8 cellular contexts compared by ENCODE assay signal in genomic region chr2:38778686-38779082, GRCh38. TPM values are rescaled to one million over a fixed set of nuclear protein-coding genes. Genes with fewer than 3 reads are reported as not detected.
A peak's percentile ranks its signal among the peaks of the same experiment; 100 is the strongest.
DNase-seq lines count a peak whose midpoint lies in the region; ATAC-seq and TF ChIP-seq lines count a peak whose summit lies in the region.

No MANE protein-coding gene starts in this region.

- peak overlapping the region; percentile 73 for H3K27ac ChIP-seq in lower lobe of right lung
- H3K27ac ChIP-seq in upper lobe of left lung, result peak overlapping the region in 3 of 4 donors; percentile 54 to 71 (median 55)

- peaks cover 21% of the 10 kb centered on the region for H3K4me1 Mint-ChIP-seq in activated naive CD4-positive, alpha-beta T cell treated with anti-CD3 and anti-CD28 coated beads, Interleukin-2, amount 10 ng/mL, durations not matched to agents 7 days and 5 days
- H3K4me1 Mint-ChIP-seq in activated naive CD8-positive, alpha-beta T cell treated with anti-CD3 and anti-CD28 coated beads, Interleukin-2, amount 50 U/mL, for 24 hours, result peaks cover 17% of the 10 kb centered on the region

- no peak for TF ChIP-seq POLR2A in upper lobe of left lung (IDR thresholded peaks at IDR 0.05)

- TF ChIP-seq CTCF in lower lobe of right lung (IDR thresholded peaks at IDR 0.05), result no peak
- no peak for TF ChIP-seq CTCF in upper lobe of left lung (IDR thresholded peaks at IDR 0.05)

- H3K4me3 Mint-ChIP-seq in activated naive CD4-positive, alpha-beta T cell treated with anti-CD3 and anti-CD28 coated beads, Interleukin-2, amount 10 ng/mL, durations not matched to agents 7 days and 5 days, result peak overlapping the region; percentile 99
- peak overlapping the region; percentile 100 for H3K4me3 Mint-ChIP-seq in activated naive CD8-positive, alpha-beta T cell treated with anti-CD3 and anti-CD28 coated beads, Interleukin-2, amount 50 U/mL, for 24 hours

- H3K9me3 Mint-ChIP-seq in activated naive CD4-positive, alpha-beta T cell treated with anti-CD3 and anti-CD28 coated beads, Interleukin-2, amount 10 ng/mL, durations not matched to agents 7 days and 5 days, result no peaks in the 10 kb centered on the region
- no peaks in the 10 kb centered on the region for H3K9me3 Mint-ChIP-seq in activated naive CD8-positive, alpha-beta T cell treated with anti-CD3 and anti-CD28 coated beads, Interleukin-2, amount 50 U/mL, for 24 hours

- peaks cover 8% of the 10 kb centered on the region for H3K4me1 ChIP-seq in lower lobe of right lung
- H3K4me1 ChIP-seq in upper lobe of left lung, result peaks cover 0 to 13% (median 7%) of the 10 kb centered on the region in 4 donors

- peaks cover 32% of the 10 kb centered on the region for H3K27me3 Mint-ChIP-seq in activated naive CD4-positive, alpha-beta T cell treated with anti-CD3 and anti-CD28 coated beads, Interleukin-2, amount 10 ng/mL, durations not matched to agents 7 days and 5 days
- H3K27me3 Mint-ChIP-seq in activated naive CD8-positive, alpha-beta T cell treated with anti-CD3 and anti-CD28 coated beads, Interleukin-2, amount 50 U/mL, for 24 hours, result peaks cover 14% of the 10 kb centered on the region

- H3K36me3 Mint-ChIP-seq in activated naive CD4-positive, alpha-beta T cell treated with anti-CD3 and anti-CD28 coated beads, Interleukin-2, amount 10 ng/mL, durations not matched to agents 7 days and 5 days, result peaks cover 12% of the 10 kb centered on the region
- peaks cover 23% of the 10 kb centered on the region for H3K36me3 Mint-ChIP-seq in activated naive CD8-positive, alpha-beta T cell treated with anti-CD3 and anti-CD28 coated beads, Interleukin-2, amount 50 U/mL, for 24 hours (ENCODE audit: low read depth)

- no peak for TF ChIP-seq EP300 in upper lobe of left lung (IDR thresholded peaks at IDR 0.05)

- H3K36me3 ChIP-seq in lower lobe of right lung, result peaks cover 19% of the 10 kb centered on the region
- H3K36me3 ChIP-seq in upper lobe of left lung, result peaks cover 0 to 21% (median 4%) of the 10 kb centered on the region in 4 donors

- 13 to 14% methylated on average over 8 of the region's 8 CpGs for WGBS in upper lobe of left lung, 2 donors

- no peak for DNase-seq in activated naive CD4-positive, alpha-beta T cell treated with anti-CD3 and anti-CD28 coated beads, Interleukin-2, amount 10 ng/mL, durations not matched to agents 7 days and 5 days
- DNase-seq in activated naive CD4-positive, alpha-beta T cell treated with anti-CD3 and anti-CD28 coated beads, Interleukin-2, amount 50 U/mL, for 16 hours, result no peak
- DNase-seq in activated naive CD8-positive, alpha-beta T cell treated with anti-CD3 and anti-CD28 coated beads, Interleukin-2, amount 50 U/mL, for 24 hours, result no peak
- DNase-seq in lower lobe of right lung, result no peak
- no peak for DNase-seq in upper lobe of left lung
- DNase-seq in NCI-H446 treated with DMSO at 0.1 percent for 48 hours (lab: John Stamatoyannopoulos, UW), result no peak
- no peak for DNase-seq in NCI-H748 treated with DMSO at 0.1 percent for 48 hours (lab: John Stamatoyannopoulos, UW)
- no peak for DNase-seq in NCI-H774 (lab: John Stamatoyannopoulos, UW)

- no peaks in the 10 kb centered on the region for H3K9me3 ChIP-seq in lower lobe of right lung
- H3K9me3 ChIP-seq in upper lobe of left lung, result no peaks in the 10 kb centered on the region

- H3K27ac Mint-ChIP-seq in activated naive CD4-positive, alpha-beta T cell treated with anti-CD3 and anti-CD28 coated beads, Interleukin-2, amount 10 ng/mL, durations not matched to agents 7 days and 5 days, result peak overlapping the region; percentile 94
- H3K27ac Mint-ChIP-seq in activated naive CD8-positive, alpha-beta T cell treated with anti-CD3 and anti-CD28 coated beads, Interleukin-2, amount 50 U/mL, for 24 hours, result peak overlapping the region; percentile 98

- H3K27me3 ChIP-seq in lower lobe of right lung (ENCODE audit: low read depth), result no peaks in the 10 kb centered on the region
- no peaks in the 10 kb centered on the region for H3K27me3 ChIP-seq in upper lobe of left lung

- intact Hi-C loops in lower lobe of right lung (cut with DNase I), result no loop called here

- CTCF ChIA-PET in activated naive CD4-positive, alpha-beta T cell treated with anti-CD3 and anti-CD28 coated beads, Interleukin-2, amount 10 ng/mL, durations not matched to agents 7 days and 5 days (lab: Charles Lee), result no interaction called here

- H3K4me3 ChIP-seq in lower lobe of right lung (peak overlapping the region; percentile 61), upper lobe of left lung (peak overlapping the region; percentile 16 to 77 (median 62))

- ATAC-seq in activated naive CD8-positive, alpha-beta T cell treated with anti-CD3 and anti-CD28 coated beads, Interleukin-2, amount 50 U/mL, for 24 hours, result no peak
- ATAC-seq in lower lobe of right lung (no peak), upper lobe of left lung (ENCODE audit: low FRiP score in 2 of 2) (no peak)

RNA-seq across cellular contexts. Expression of gene GEMIN6, which starts 0.7 kb away (rescaled TPM):
- total RNA-seq in lower lobe of right lung, result 11.1 TPM
- 10 to 100 TPM in 1 of 6 donors, 1 to 10 TPM in 5; 3.1 to 10.3 (median 8.1) TPM for total RNA-seq in upper lobe of left lung

RNA-seq across cellular contexts. Expression of gene SRSF7, which starts 27.5 kb away (rescaled TPM):
- total RNA-seq in lower lobe of right lung (99.7 TPM), upper lobe of left lung (100 to 1,000 TPM in 4 of 6 donors, 10 to 100 TPM in 2; 44.2 to 260 (median 121) TPM)
